1 cellular context compared by ENCODE assay signal in genomic region chr6:84271086-84271716, GRCh38.
TF ChIP-seq lines count a peak whose summit lies in the region.

No MANE protein-coding gene starts in this region.

TF ChIP-seq in K562, 482 proteins besides CTCF, POLR2A, EP300 and RAD21 (continued from another document):
- no peak for TF ChIP-seq NCOA2 (IDR thresholded peaks at IDR 0.05; ENCODE audit: partially characterized antibody in 2 of 2)
- TF ChIP-seq CBFA2T2 (conservative IDR thresholded peaks at IDR 0.05), result peak; percentile 48
- no peak for TF ChIP-seq ARID3A (IDR thresholded peaks at IDR 0.05; ENCODE audit: borderline replicate concordance, low read depth, low read length)
- no peak for TF ChIP-seq GABPB1 (CRISPR knock-in tag; IDR thresholded peaks at IDR 0.05)
- peak; percentile 47; the same call in 1 of the 2 replicates for TF ChIP-seq ATF3 (IDR thresholded peaks at IDR 0.05)
- no peak for TF ChIP-seq ATF3 (CRISPR knock-in tag; conservative IDR thresholded peaks at IDR 0.05)
- TF ChIP-seq ARID1B (IDR thresholded peaks at IDR 0.05), result peak; percentile 22; the same call in 1 of the 2 replicates
- TF ChIP-seq TEAD4 (IDR thresholded peaks at IDR 0.05; ENCODE audit: low read length), result peak; percentile 54; the same call in 1 of the 2 replicates
- TF ChIP-seq TEAD4 (CRISPR knock-in tag; IDR thresholded peaks at IDR 0.05; ENCODE audit: borderline replicate concordance), result no peak
- TF ChIP-seq MAFG (tag; conservative IDR thresholded peaks at IDR 0.05), result 0 out of 2 replicates have a peak, but pooled peaks have one; percentile 34
- TF ChIP-seq ZNF395 (CRISPR knock-in tag; IDR thresholded peaks at IDR 0.05), result 0 out of 2 replicates have a peak, but pooled peaks have one; percentile 34
- TF ChIP-seq CBFA2T3 (IDR thresholded peaks at IDR 0.05), result peak; percentile 64
